In the genomic region with DNA sequence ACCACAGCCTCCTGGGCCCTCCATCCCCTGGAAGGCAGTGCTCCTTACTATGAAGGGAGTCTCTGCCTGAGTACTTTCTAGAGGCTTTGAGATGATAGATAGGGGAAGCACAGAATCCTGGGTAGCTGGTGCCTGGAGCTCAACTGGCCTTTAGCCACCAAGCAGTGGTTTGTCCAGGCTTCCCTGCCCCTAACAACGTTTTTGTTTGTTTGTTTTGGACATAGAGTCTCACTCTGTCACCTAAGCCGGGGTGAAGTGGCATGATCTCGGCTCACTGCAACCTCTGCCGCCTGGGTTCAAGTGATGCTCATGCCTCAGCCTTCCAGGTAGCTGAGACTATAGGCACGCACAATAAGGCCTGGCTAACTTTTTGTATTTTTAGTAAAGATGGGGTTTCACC, we compare ENCODE assay signal across 21 cellular contexts.
DNase-seq lines count a peak whose midpoint lies in the region; TF ChIP-seq lines count a peak whose summit lies in the region.
"Had no signal": no experiment of that assay in that cellular context is flagged by ENCODE, and none has a peak within 500 bp of the region (broad histone marks: within the 10 kb centered on the region; RNA-seq: fewer than 3 reads in every experiment).

No MANE protein-coding gene starts in this region.

- no peaks in the 10 kb centered on the region for H3K27me3 ChIP-seq in spleen (replicated peaks in 1 of 7)
- H3K27me3 ChIP-seq: BE2C, BLaER1 had no signal

- no peaks in the 10 kb centered on the region for H3K36me3 ChIP-seq in spleen
- H3K36me3 ChIP-seq: BE2C, BLaER1 had no signal

- H3K27ac ChIP-seq in coronary artery (no peak overlapping the region), spleen (no peak overlapping the region)
- H3K27ac ChIP-seq: BLaER1 had no signal

- DNase-seq in NCI-H2196 (lab: John Stamatoyannopoulos, UW; ENCODE audit: unreplicated experiment) (peak; percentile 8), NCI-H2196 treated with DMSO at 0.1 percent for 48 hours (lab: John Stamatoyannopoulos, UW; ENCODE audit: unreplicated experiment) (no peak), LNCaP clone FGC (ENCODE audit: low read depth) (peak; percentile 28), M059J (ENCODE audit: low read depth) (peak; percentile 69), coronary artery (ENCODE audit: low spot score) (peak; percentile 28), ecto neural progenitor cell (ENCODE audit: low spot score) (no peak), DMS53 treated with DMSO at 0.1 percent for 48 hours (lab: John Stamatoyannopoulos, UW; ENCODE audit: unreplicated experiment) (no peak), spleen (no peak)
- DNase-seq: 8988T; ACHN; BE2C; C1 segment of cervical spinal cord; CD4-positive, alpha-beta memory T cell; CD4-positive, CD25-positive, alpha-beta regulatory T cell; CD8-positive, alpha-beta memory T cell; COR-L47; DMS 273 treated with DMSO at 0.1 percent for 48 hours; DMS153; DMS53; GF-D8 had no signal

- whole genome bisulfite sequencing in spleen, 5 donors, result 79 to 89% (median 83%) methylated on average over 5 of the region's 5 CpGs

- TF ChIP-seq CTCF in LNCaP clone FGC (IDR thresholded peaks at IDR 0.05; ENCODE audit: control insufficient read depth, extremely low read depth, insufficient read depth) (no peak), coronary artery (IDR thresholded peaks at IDR 0.05) (no peak), spleen (IDR thresholded peaks at IDR 0.05 in 8 of 11, conservative IDR thresholded peaks at IDR 0.05 in 3 of 11) (no peak)

- H3K9me3 ChIP-seq in spleen, result no peaks in the 10 kb centered on the region
- H3K9me3 ChIP-seq: BE2C, BLaER1 had no signal

- TF ChIP-seq POLR2A in spleen (IDR thresholded peaks at IDR 0.05), result no peak

- H3K4me3 ChIP-seq in LNCaP clone FGC (ENCODE audit: low read depth, low read length) (no peak overlapping the region), coronary artery (no peak overlapping the region), spleen (no peak overlapping the region)
- H3K4me3 ChIP-seq: BLaER1 had no signal

- intact Hi-C loops in spleen (cut with DNase I; ENCODE audit: low total_unique reads), result no loop called here

- peaks cover 0 to 13% (median 0%) of the 10 kb centered on the region in 6 donors for H3K4me1 ChIP-seq in spleen

Comparison
In these comparisons a context has a peak if more than half of its experiments do, and no peak if none do; other contexts are left out.
1. DNase-seq: peak in NCI-H2196 (single experiment), LNCaP clone FGC (single experiment), M059J (single experiment) and coronary artery (single experiment); none in NCI-H2196 treated with DMSO at 0.1 percent for 48 hours (single experiment), ecto neural progenitor cell (single experiment), DMS53 treated with DMSO at 0.1 percent for 48 hours (single experiment) and spleen (single experiment).